Comparison of ENCODE assay signal across 20 cellular contexts in genomic region chr16:58815188-58815888, GRCh38.
DNase-seq lines count a peak whose midpoint lies in the region; ATAC-seq and TF ChIP-seq lines count a peak whose summit lies in the region.
"Had no signal": no experiment of that assay in that cellular context is flagged by ENCODE, and none has a peak within 500 bp of the region (broad histone marks: within the 10 kb centered on the region; RNA-seq: fewer than 3 reads in every experiment).

No MANE protein-coding gene starts in this region.

- H3K4me3 ChIP-seq in mammary epithelial cell (replicated peaks in 1 of 3; ENCODE audit: insufficient read depth in 1 of 3, low read depth in 2 of 3, low read length in 3 of 3) (no peak overlapping the region), liver (ENCODE audit: low read depth in 1 of 3, low read length in 3 of 3) (no peak overlapping the region)
- H3K4me3 ChIP-seq: pancreas, testis had no signal

- H3K9ac ChIP-seq in mammary epithelial cell (ENCODE audit: insufficient read depth, low read length) (no peak overlapping the region), liver (ENCODE audit: low read depth in 1 of 2, low read length in 2 of 2) (no peak overlapping the region)

- H3K4me2 ChIP-seq in mammary epithelial cell (ENCODE audit: insufficient read depth, low read depth, low read length): peak overlapping the region; percentile 82

- no peaks in the 10 kb centered on the region for H4K20me1 ChIP-seq in mammary epithelial cell (ENCODE audit: insufficient read depth, low read length)

- H3K27ac ChIP-seq in mammary epithelial cell (ENCODE audit: insufficient read depth, low read depth, low read length) (no peak overlapping the region), liver (ENCODE audit: low read depth in 1 of 2, low read length in 2 of 2) (no peak overlapping the region)
- H3K27ac ChIP-seq: pancreas, Peyer's patch, testis, vagina had no signal

- CTCF ChIA-PET in mammary epithelial cell (lab: Charles Lee; ENCODE audit: low non-redundant PET): interaction anchor here (0.7 kb wide), 1 partner anchor 811 kb away, joined by 3 read pairs; no protein-coding TSS in a partner anchor

- H3K27me3 ChIP-seq in mammary epithelial cell (ENCODE audit: insufficient read depth, low read length): no peaks in the 10 kb centered on the region
- H3K27me3 ChIP-seq in liver (ENCODE audit: control insufficient read depth in 4 of 4, insufficient read depth in 4 of 4, low read length in 3 of 4): no peaks in the 10 kb centered on the region
- H3K27me3 ChIP-seq: MG63, pancreas, Peyer's patch, testis, vagina had no signal

- peak; percentile 17 for DNase-seq in D341Med (ENCODE audit: low spot score)
- DNase-seq in HS-27A (ENCODE audit: low read depth): peak; percentile 1
- peak; percentile 60 for DNase-seq in mammary epithelial cell
- DNase-seq in CD1c-positive myeloid dendritic cell (ENCODE audit: extremely low spot score): no peak
- DNase-seq: activated CD4-positive, alpha-beta T cell treated with anti-CD3 and anti-CD28 coated beads, Interleukin-2, amount 10 ng/mL, durations not matched to agents 24 days and 14 days; activated naive CD4-positive, alpha-beta T cell treated with anti-CD3 and anti-CD28 coated beads, Interleukin-2, amount 50 U/mL, for 16 hours; cortex of kidney; kidney; pancreas; Peyer's patch; right cardiac atrium; stimulated activated naive CD4-positive, alpha-beta T cell treated with Interleukin-2 at 50 U/mL for 16 hours; T-helper 2 cell; testis had no signal

- ATAC-seq in GM21381 (IDR thresholded peaks at IDR 0.05; ENCODE audit: unreplicated experiment) (no peak), GM21529 (IDR thresholded peaks at IDR 0.05; ENCODE audit: unreplicated experiment) (no peak), HG03097 (IDR thresholded peaks at IDR 0.05; ENCODE audit: low FRiP score, unreplicated experiment) (no peak)

- WGBS in mammary epithelial cell (ENCODE audit: low coverage, missing lambda C conversion rate): 14% methylated on average over 7 of the region's 7 CpGs
- WGBS in liver: 80% methylated on average over 7 of the region's 7 CpGs

- H3K36me3 ChIP-seq in mammary epithelial cell (ENCODE audit: insufficient read depth, low read length): no peaks in the 10 kb centered on the region
- no peaks in the 10 kb centered on the region for H3K36me3 ChIP-seq in liver (ENCODE audit: control insufficient read depth in 4 of 4, insufficient read depth in 3 of 4, low read depth in 1 of 4, low read length in 3 of 4)
- H3K36me3 ChIP-seq: MG63, pancreas, Peyer's patch, vagina had no signal

- TF ChIP-seq CTCF in mammary epithelial cell (conservative IDR thresholded peaks at IDR 0.05 in 1 of 2, IDR thresholded peaks at IDR 0.05 in 1 of 2; ENCODE audit: extremely low read depth in 1 of 2, insufficient read depth in 1 of 2, low read depth in 1 of 2, low read length in 2 of 2) (no peak), liver (IDR thresholded peaks at IDR 0.05; ENCODE audit: low read depth, low read length, missing input control) (no peak)

- H3K9me3 ChIP-seq in mammary epithelial cell (replicated peaks; ENCODE audit: insufficient read depth, low read length) (no peaks in the 10 kb centered on the region), liver (ENCODE audit: control insufficient read depth in 4 of 4, low read length in 3 of 4) (no peaks in the 10 kb centered on the region)
- H3K9me3 ChIP-seq: MG63, pancreas, Peyer's patch, testis, vagina had no signal

- H3K4me1 ChIP-seq in mammary epithelial cell (ENCODE audit: insufficient read depth, low read length) (peaks cover 12% of the 10 kb centered on the region), liver (ENCODE audit: control insufficient read depth in 4 of 4, insufficient read depth in 4 of 4, low read length in 3 of 4) (peaks cover 0 to 3% (median 1%) of the 10 kb centered on the region in 4 donors)
- H3K4me1 ChIP-seq: pancreas, Peyer's patch, testis had no signal

- no TSS peak for BruUV-seq in mammary epithelial cell (replicated peaks; lab: Mats Ljungman, UMichigan)

- H3K79me2 ChIP-seq in mammary epithelial cell (ENCODE audit: insufficient read depth, low read length): no peaks in the 10 kb centered on the region

- intact Hi-C loops in mammary epithelial cell (cut with micrococcal nuclease): loop anchor here (2.0 kb wide), 1 partner anchor 777 kb away; no protein-coding TSS in a partner anchor

- H2AFZ ChIP-seq in mammary epithelial cell (ENCODE audit: low read depth, low read length): peak overlapping the region; percentile 60

- dilution Hi-C loops in mammary epithelial cell (cut with HindIII; ENCODE audit: low sequenced_read_pairs): no loop called here

- TF ChIP-seq RAD21 in liver (IDR thresholded peaks at IDR 0.05): no peak

- in situ Hi-C loops in mammary epithelial cell (cut with MboI; ENCODE audit: low sequenced_read_pairs in 2 of 2): no loop called here

TF ChIP-seq in liver, 16 proteins besides CTCF, POLR2A, EP300 and RAD21:
- TF ChIP-seq TAF1 (conservative IDR thresholded peaks at IDR 0.05): no peak
- TF ChIP-seq RXRA (IDR thresholded peaks at IDR 0.05): no peak
- TF ChIP-seq REST (IDR thresholded peaks at IDR 0.05): no peak
- TF ChIP-seq, protein P1, sequence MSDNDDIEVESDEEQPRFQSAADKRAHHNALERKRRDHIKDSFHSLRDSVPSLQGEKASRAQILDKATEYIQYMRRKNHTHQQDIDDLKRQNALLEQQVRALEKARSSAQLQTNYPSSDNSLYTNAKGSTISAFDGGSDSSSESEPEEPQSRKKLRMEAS (IDR thresholded peaks at IDR 0.05): no peak
- no peak for TF ChIP-seq JUND (IDR thresholded peaks at IDR 0.05)
- TF ChIP-seq HNF4A (conservative IDR thresholded peaks at IDR 0.05): peak; percentile 28 to 39
- no peak for TF ChIP-seq HNF4G (IDR thresholded peaks at IDR 0.05)
